Comparison of ENCODE assay signal across 1 cellular context in the genomic region with DNA sequence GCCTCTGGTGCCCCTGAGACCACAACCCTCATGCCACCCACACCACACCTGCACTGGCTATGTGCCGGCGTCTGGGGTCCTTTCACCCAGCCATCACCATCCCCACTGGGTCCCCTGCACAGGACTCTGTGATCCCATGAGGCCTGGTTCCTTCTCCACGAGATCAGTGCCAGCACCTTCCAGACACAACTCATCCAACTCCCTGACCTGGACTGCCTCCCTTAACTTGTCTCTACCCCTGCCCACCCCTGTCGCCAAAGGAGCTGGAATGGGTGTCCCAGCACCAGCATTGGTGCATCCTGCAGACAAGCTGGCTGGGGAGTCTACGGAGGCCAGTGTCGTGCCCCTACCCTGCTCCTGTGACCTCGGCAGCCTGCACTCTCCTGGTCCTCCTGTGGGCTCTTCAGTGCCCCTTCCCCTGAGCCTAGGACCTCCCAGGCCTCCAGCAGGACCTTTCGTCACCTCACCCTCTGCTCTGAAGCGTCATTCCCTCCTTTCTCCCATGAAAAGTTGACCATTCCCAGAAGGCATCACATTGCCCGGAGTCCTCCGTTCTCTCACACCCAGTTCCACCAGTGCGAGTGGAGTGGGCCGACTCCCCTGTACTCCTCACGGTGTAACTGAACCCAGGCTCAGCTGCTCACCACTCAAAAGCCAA.
TF ChIP-seq lines count a peak whose summit lies in the region.

No MANE protein-coding gene starts in this region.

TF ChIP-seq in SK-N-SH, 30 proteins besides CTCF, POLR2A, EP300 and RAD21 (continued from another document):
- TF ChIP-seq, protein P1, sequence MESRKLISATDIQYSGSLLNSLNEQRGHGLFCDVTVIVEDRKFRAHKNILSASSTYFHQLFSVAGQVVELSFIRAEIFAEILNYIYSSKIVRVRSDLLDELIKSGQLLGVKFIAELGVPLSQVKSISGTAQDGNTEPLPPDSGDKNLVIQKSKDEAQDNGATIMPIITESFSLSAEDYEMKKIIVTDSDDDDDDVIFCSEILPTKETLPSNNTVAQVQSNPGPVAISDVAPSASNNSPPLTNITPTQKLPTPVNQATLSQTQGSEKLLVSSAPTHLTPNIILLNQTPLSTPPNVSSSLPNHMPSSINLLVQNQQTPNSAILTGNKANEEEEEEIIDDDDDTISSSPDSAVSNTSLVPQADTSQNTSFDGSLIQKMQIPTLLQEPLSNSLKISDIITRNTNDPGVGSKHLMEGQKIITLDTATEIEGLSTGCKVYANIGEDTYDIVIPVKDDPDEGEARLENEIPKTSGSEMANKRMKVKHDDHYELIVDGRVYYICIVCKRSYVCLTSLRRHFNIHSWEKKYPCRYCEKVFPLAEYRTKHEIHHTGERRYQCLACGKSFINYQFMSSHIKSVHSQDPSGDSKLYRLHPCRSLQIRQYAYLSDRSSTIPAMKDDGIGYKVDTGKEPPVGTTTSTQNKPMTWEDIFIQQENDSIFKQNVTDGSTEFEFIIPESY (IDR thresholded peaks at IDR 0.05; ENCODE audit: borderline replicate concordance, low read depth), result no peak
- no peak for TF ChIP-seq MXI1 (IDR thresholded peaks at IDR 0.05; ENCODE audit: low read depth, low read length)
